Comparison of ENCODE assay signal across 1 cellular context in the genomic region with DNA sequence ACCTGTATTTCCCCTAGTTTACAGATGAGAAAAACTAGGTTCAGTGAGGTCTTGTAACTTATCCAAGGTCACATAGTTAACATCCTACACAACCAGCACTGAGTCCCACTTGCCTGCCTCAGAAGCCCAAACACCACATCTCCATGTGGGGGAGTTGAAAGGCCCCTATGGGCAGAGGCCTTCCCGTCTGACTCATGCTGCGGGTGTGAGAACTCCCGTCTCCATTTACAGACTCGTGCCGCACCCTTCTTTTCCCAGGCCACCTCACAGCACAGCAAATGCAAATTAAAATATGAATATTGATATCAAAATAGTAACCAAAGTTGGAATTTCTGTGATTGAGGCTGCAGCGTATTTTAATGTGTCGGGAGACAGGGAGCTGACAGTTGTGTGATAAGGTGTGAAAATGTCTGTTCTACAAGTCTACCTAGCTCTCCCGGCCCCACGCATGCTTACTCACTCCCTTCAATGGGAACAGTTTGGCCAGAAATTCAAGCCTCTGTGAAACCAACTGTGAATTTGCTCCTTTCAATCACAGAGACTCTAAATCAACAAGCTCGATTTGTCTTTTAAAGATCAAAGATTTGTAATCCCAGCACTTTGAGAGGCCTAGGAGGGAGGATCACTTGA.
A peak's percentile ranks its signal among the peaks of the same experiment; 100 is the strongest.
TF ChIP-seq lines count a peak whose summit lies in the region.

No MANE protein-coding gene starts in this region.

TF ChIP-seq in K562, 482 proteins besides CTCF, POLR2A, EP300 and RAD21 (continued from another document):
- TF ChIP-seq, protein P1, sequence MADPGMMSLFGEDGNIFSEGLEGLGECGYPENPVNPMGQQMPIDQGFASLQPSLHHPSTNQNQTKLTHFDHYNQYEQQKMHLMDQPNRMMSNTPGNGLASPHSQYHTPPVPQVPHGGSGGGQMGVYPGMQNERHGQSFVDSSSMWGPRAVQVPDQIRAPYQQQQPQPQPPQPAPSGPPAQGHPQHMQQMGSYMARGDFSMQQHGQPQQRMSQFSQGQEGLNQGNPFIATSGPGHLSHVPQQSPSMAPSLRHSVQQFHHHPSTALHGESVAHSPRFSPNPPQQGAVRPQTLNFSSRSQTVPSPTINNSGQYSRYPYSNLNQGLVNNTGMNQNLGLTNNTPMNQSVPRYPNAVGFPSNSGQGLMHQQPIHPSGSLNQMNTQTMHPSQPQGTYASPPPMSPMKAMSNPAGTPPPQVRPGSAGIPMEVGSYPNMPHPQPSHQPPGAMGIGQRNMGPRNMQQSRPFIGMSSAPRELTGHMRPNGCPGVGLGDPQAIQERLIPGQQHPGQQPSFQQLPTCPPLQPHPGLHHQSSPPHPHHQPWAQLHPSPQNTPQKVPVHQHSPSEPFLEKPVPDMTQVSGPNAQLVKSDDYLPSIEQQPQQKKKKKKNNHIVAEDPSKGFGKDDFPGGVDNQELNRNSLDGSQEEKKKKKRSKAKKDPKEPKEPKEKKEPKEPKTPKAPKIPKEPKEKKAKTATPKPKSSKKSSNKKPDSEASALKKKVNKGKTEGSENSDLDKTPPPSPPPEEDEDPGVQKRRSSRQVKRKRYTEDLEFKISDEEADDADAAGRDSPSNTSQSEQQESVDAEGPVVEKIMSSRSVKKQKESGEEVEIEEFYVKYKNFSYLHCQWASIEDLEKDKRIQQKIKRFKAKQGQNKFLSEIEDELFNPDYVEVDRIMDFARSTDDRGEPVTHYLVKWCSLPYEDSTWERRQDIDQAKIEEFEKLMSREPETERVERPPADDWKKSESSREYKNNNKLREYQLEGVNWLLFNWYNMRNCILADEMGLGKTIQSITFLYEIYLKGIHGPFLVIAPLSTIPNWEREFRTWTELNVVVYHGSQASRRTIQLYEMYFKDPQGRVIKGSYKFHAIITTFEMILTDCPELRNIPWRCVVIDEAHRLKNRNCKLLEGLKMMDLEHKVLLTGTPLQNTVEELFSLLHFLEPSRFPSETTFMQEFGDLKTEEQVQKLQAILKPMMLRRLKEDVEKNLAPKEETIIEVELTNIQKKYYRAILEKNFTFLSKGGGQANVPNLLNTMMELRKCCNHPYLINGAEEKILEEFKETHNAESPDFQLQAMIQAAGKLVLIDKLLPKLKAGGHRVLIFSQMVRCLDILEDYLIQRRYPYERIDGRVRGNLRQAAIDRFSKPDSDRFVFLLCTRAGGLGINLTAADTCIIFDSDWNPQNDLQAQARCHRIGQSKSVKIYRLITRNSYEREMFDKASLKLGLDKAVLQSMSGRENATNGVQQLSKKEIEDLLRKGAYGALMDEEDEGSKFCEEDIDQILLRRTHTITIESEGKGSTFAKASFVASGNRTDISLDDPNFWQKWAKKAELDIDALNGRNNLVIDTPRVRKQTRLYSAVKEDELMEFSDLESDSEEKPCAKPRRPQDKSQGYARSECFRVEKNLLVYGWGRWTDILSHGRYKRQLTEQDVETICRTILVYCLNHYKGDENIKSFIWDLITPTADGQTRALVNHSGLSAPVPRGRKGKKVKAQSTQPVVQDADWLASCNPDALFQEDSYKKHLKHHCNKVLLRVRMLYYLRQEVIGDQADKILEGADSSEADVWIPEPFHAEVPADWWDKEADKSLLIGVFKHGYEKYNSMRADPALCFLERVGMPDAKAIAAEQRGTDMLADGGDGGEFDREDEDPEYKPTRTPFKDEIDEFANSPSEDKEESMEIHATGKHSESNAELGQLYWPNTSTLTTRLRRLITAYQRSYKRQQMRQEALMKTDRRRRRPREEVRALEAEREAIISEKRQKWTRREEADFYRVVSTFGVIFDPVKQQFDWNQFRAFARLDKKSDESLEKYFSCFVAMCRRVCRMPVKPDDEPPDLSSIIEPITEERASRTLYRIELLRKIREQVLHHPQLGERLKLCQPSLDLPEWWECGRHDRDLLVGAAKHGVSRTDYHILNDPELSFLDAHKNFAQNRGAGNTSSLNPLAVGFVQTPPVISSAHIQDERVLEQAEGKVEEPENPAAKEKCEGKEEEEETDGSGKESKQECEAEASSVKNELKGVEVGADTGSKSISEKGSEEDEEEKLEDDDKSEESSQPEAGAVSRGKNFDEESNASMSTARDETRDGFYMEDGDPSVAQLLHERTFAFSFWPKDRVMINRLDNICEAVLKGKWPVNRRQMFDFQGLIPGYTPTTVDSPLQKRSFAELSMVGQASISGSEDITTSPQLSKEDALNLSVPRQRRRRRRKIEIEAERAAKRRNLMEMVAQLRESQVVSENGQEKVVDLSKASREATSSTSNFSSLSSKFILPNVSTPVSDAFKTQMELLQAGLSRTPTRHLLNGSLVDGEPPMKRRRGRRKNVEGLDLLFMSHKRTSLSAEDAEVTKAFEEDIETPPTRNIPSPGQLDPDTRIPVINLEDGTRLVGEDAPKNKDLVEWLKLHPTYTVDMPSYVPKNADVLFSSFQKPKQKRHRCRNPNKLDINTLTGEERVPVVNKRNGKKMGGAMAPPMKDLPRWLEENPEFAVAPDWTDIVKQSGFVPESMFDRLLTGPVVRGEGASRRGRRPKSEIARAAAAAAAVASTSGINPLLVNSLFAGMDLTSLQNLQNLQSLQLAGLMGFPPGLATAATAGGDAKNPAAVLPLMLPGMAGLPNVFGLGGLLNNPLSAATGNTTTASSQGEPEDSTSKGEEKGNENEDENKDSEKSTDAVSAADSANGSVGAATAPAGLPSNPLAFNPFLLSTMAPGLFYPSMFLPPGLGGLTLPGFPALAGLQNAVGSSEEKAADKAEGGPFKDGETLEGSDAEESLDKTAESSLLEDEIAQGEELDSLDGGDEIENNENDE (IDR thresholded peaks at IDR 0.05; ENCODE audit: low read depth, low read length), result no peak
- TF ChIP-seq, protein P2, sequence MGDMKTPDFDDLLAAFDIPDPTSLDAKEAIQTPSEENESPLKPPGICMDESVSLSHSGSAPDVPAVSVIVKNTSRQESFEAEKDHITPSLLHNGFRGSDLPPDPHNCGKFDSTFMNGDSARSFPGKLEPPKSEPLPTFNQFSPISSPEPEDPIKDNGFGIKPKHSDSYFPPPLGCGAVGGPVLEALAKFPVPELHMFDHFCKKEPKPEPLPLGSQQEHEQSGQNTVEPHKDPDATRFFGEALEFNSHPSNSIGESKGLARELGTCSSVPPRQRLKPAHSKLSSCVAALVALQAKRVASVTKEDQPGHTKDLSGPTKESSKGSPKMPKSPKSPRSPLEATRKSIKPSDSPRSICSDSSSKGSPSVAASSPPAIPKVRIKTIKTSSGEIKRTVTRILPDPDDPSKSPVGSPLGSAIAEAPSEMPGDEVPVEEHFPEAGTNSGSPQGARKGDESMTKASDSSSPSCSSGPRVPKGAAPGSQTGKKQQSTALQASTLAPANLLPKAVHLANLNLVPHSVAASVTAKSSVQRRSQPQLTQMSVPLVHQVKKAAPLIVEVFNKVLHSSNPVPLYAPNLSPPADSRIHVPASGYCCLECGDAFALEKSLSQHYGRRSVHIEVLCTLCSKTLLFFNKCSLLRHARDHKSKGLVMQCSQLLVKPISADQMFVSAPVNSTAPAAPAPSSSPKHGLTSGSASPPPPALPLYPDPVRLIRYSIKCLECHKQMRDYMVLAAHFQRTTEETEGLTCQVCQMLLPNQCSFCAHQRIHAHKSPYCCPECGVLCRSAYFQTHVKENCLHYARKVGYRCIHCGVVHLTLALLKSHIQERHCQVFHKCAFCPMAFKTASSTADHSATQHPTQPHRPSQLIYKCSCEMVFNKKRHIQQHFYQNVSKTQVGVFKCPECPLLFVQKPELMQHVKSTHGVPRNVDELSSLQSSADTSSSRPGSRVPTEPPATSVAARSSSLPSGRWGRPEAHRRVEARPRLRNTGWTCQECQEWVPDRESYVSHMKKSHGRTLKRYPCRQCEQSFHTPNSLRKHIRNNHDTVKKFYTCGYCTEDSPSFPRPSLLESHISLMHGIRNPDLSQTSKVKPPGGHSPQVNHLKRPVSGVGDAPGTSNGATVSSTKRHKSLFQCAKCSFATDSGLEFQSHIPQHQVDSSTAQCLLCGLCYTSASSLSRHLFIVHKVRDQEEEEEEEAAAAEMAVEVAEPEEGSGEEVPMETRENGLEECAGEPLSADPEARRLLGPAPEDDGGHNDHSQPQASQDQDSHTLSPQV (IDR thresholded peaks at IDR 0.05), result peak; percentile 79
- TF ChIP-seq L3MBTL2 (IDR thresholded peaks at IDR 0.05) (peak; percentile 87), FOXJ3 (CRISPR knock-in tag; IDR thresholded peaks at IDR 0.05) (no peak)
- TF ChIP-seq, protein P3, sequence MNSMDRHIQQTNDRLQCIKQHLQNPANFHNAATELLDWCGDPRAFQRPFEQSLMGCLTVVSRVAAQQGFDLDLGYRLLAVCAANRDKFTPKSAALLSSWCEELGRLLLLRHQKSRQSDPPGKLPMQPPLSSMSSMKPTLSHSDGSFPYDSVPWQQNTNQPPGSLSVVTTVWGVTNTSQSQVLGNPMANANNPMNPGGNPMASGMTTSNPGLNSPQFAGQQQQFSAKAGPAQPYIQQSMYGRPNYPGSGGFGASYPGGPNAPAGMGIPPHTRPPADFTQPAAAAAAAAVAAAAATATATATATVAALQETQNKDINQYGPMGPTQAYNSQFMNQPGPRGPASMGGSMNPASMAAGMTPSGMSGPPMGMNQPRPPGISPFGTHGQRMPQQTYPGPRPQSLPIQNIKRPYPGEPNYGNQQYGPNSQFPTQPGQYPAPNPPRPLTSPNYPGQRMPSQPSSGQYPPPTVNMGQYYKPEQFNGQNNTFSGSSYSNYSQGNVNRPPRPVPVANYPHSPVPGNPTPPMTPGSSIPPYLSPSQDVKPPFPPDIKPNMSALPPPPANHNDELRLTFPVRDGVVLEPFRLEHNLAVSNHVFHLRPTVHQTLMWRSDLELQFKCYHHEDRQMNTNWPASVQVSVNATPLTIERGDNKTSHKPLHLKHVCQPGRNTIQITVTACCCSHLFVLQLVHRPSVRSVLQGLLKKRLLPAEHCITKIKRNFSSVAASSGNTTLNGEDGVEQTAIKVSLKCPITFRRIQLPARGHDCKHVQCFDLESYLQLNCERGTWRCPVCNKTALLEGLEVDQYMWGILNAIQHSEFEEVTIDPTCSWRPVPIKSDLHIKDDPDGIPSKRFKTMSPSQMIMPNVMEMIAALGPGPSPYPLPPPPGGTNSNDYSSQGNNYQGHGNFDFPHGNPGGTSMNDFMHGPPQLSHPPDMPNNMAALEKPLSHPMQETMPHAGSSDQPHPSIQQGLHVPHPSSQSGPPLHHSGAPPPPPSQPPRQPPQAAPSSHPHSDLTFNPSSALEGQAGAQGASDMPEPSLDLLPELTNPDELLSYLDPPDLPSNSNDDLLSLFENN (IDR thresholded peaks at IDR 0.05; ENCODE audit: low read depth in 2 of 2, low read length in 2 of 2), result no peak
